Comparison of ENCODE assay signal across 1 cellular context in the genomic region with DNA sequence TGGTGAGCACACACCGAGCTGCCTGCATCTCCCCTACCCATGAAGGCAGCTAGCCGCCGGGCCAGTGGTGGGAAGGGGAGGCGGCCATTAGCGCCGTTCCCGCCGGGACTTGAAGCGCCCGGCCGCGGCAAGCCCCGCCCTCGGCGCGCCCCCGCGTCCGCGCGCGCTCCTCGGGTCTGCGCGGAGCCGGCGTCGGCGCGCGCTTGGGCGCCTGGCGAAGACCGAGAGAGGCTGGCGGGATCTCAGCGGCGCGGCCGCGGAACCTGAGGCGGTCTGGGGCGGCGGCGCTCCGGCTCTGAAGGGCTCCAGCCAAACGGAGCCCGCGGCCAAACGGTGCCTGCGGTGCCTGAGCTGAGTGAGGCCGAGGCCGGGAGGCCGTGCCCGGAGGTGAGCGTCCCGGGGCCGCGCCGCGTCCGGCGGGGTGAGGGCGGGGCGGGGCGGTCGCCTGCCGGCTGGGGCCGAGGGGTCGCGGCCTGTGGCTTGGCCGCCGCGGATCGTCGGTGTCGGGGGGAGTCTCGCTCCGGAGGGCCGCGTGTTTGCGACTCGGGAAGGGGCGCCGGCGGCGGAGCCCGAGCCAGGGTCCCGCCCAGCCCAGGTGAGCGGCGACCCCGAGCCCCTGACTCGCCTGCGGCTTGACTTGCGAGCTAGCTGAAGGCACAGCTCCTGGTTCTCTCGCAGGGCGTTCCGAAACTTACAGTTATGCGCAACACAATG.
TF ChIP-seq lines count a peak whose summit lies in the region.

A gene with protein sequence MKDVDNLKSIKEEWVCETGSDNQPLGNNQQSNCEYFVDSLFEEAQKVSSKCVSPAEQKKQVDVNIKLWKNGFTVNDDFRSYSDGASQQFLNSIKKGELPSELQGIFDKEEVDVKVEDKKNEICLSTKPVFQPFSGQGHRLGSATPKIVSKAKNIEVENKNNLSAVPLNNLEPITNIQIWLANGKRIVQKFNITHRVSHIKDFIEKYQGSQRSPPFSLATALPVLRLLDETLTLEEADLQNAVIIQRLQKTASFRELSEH (plus strand): TSS at position 202 of the 714 bp plus-strand sequence. CDS start 17,852 bp downstream, outside the sequence.

TF ChIP-seq in SK-N-SH, 30 proteins besides CTCF, POLR2A, EP300 and RAD21 (continued from another document):
- TF ChIP-seq TAF1 (IDR thresholded peaks at IDR 0.05; ENCODE audit: borderline replicate concordance, low read depth, low read length): peak; percentile 60; the same call in 1 of the 2 replicates
- TF ChIP-seq MEF2A (IDR thresholded peaks at IDR 0.05; ENCODE audit: borderline replicate concordance, low read depth): no peak
TF ChIP-seq in SK-N-SH: peak in this region for 6.
